ENCODE assay signal across 1 cellular context in the genomic region with DNA sequence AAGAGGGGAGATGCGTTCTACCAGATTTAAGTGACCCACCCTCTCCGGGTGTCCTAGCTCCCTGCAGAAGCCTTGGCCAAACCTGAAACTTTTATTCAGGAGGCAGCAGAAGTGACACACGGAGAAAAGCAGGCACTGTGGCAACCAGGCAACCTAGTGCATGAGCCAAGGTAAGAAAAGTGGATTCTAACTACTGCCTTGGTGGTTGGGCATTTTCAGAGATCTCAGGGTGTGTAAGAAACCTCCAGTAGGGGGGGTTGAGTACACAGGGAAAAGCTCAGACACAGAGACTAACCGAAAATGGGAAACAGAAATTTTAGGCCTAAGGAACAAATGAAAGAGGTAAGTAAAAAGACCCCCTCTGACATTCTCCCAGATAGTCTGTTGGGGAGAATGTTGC.
TF ChIP-seq lines count a peak whose summit lies in the region.

No MANE protein-coding gene starts in this region.

TF ChIP-seq in H1, 55 proteins besides CTCF, POLR2A, EP300 and RAD21 (continued from another document):
- no peak for TF ChIP-seq SP2 (IDR thresholded peaks at IDR 0.05; ENCODE audit: low read length)
- TF ChIP-seq TAF1 (IDR thresholded peaks at IDR 0.05; ENCODE audit: low read depth, low read length): no peak
- no peak for TF ChIP-seq YY1 (IDR thresholded peaks at IDR 0.05; ENCODE audit: low read depth, low read length)
- no peak for TF ChIP-seq SIN3A (conservative IDR thresholded peaks at IDR 0.05 in 1 of 2, IDR thresholded peaks at IDR 0.05 in 1 of 2; ENCODE audit: low read depth in 1 of 2, low read length in 2 of 2)
